1 cellular context compared by ENCODE assay signal in the genomic region with DNA sequence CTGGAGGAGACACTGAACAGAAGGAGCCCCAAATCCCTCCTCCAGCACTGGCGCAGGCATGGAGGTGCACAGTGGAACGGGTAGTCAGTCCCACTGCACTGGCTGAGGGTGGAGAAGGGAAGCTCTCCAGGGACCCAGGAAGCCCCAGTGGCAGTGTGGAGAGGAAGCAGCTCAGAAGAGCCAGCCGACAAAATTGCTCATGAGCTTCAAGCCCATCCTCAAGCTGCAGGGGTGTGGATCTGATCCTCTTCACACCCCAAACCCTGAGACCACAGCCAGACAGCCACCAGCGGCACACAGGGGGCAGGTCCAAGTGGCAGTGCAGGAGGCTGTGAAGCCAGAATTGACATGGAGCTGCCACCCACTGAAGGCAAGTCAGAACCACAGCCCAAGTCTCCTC.
TF ChIP-seq lines count a peak whose summit lies in the region.

No MANE protein-coding gene starts in this region.

TF ChIP-seq in GM12878, 131 proteins besides CTCF, POLR2A, EP300 and RAD21:
- TF ChIP-seq, protein P1, sequence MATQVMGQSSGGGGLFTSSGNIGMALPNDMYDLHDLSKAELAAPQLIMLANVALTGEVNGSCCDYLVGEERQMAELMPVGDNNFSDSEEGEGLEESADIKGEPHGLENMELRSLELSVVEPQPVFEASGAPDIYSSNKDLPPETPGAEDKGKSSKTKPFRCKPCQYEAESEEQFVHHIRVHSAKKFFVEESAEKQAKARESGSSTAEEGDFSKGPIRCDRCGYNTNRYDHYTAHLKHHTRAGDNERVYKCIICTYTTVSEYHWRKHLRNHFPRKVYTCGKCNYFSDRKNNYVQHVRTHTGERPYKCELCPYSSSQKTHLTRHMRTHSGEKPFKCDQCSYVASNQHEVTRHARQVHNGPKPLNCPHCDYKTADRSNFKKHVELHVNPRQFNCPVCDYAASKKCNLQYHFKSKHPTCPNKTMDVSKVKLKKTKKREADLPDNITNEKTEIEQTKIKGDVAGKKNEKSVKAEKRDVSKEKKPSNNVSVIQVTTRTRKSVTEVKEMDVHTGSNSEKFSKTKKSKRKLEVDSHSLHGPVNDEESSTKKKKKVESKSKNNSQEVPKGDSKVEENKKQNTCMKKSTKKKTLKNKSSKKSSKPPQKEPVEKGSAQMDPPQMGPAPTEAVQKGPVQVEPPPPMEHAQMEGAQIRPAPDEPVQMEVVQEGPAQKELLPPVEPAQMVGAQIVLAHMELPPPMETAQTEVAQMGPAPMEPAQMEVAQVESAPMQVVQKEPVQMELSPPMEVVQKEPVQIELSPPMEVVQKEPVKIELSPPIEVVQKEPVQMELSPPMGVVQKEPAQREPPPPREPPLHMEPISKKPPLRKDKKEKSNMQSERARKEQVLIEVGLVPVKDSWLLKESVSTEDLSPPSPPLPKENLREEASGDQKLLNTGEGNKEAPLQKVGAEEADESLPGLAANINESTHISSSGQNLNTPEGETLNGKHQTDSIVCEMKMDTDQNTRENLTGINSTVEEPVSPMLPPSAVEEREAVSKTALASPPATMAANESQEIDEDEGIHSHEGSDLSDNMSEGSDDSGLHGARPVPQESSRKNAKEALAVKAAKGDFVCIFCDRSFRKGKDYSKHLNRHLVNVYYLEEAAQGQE (IDR thresholded peaks at IDR 0.05; ENCODE audit: low read depth, low read length): no peak
- TF ChIP-seq POLR2AphosphoS5 (IDR thresholded peaks at IDR 0.05; ENCODE audit: low read length) (no peak), CHD4 (IDR thresholded peaks at IDR 0.05) (no peak), JUNB (IDR thresholded peaks at IDR 0.05) (no peak), NR2C1 (IDR thresholded peaks at IDR 0.05) (no peak), MTA2 (IDR thresholded peaks at IDR 0.05; ENCODE audit: low read depth) (no peak), ATF7 (IDR thresholded peaks at IDR 0.05; ENCODE audit: low read depth) (no peak), SPI1 (IDR thresholded peaks at IDR 0.05; ENCODE audit: borderline replicate concordance, insufficient read depth, low read depth, low read length) (no peak), IRF4 (IDR thresholded peaks at IDR 0.05; ENCODE audit: low read depth, low read length) (no peak), RUNX3 (IDR thresholded peaks at IDR 0.05; ENCODE audit: low read length) (no peak), MTA3 (IDR thresholded peaks at IDR 0.05; ENCODE audit: borderline replicate concordance, low read length) (no peak), SMC3 (IDR thresholded peaks at IDR 0.05; ENCODE audit: borderline replicate concordance, low read length) (no peak), LARP7 (IDR thresholded peaks at IDR 0.05) (no peak), PAX8 (IDR thresholded peaks at IDR 0.05) (no peak), RCOR1 (conservative IDR thresholded peaks at IDR 0.05; ENCODE audit: low read depth, low read length) (no peak)
- TF ChIP-seq, protein P2, sequence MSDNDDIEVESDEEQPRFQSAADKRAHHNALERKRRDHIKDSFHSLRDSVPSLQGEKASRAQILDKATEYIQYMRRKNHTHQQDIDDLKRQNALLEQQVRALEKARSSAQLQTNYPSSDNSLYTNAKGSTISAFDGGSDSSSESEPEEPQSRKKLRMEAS (IDR thresholded peaks at IDR 0.05; ENCODE audit: low read depth, low read length): no peak
- TF ChIP-seq, protein P3, sequence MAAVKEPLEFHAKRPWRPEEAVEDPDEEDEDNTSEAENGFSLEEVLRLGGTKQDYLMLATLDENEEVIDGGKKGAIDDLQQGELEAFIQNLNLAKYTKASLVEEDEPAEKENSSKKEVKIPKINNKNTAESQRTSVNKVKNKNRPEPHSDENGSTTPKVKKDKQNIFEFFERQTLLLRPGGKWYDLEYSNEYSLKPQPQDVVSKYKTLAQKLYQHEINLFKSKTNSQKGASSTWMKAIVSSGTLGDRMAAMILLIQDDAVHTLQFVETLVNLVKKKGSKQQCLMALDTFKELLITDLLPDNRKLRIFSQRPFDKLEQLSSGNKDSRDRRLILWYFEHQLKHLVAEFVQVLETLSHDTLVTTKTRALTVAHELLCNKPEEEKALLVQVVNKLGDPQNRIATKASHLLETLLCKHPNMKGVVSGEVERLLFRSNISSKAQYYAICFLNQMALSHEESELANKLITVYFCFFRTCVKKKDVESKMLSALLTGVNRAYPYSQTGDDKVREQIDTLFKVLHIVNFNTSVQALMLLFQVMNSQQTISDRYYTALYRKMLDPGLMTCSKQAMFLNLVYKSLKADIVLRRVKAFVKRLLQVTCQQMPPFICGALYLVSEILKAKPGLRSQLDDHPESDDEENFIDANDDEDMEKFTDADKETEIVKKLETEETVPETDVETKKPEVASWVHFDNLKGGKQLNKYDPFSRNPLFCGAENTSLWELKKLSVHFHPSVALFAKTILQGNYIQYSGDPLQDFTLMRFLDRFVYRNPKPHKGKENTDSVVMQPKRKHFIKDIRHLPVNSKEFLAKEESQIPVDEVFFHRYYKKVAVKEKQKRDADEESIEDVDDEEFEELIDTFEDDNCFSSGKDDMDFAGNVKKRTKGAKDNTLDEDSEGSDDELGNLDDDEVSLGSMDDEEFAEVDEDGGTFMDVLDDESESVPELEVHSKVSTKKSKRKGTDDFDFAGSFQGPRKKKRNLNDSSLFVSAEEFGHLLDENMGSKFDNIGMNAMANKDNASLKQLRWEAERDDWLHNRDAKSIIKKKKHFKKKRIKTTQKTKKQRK (IDR thresholded peaks at IDR 0.05; ENCODE audit: low read depth, low read length): no peak
- TF ChIP-seq, protein P4, sequence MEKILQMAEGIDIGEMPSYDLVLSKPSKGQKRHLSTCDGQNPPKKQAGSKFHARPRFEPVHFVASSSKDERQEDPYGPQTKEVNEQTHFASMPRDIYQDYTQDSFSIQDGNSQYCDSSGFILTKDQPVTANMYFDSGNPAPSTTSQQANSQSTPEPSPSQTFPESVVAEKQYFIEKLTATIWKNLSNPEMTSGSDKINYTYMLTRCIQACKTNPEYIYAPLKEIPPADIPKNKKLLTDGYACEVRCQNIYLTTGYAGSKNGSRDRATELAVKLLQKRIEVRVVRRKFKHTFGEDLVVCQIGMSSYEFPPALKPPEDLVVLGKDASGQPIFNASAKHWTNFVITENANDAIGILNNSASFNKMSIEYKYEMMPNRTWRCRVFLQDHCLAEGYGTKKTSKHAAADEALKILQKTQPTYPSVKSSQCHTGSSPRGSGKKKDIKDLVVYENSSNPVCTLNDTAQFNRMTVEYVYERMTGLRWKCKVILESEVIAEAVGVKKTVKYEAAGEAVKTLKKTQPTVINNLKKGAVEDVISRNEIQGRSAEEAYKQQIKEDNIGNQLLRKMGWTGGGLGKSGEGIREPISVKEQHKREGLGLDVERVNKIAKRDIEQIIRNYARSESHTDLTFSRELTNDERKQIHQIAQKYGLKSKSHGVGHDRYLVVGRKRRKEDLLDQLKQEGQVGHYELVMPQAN (conservative IDR thresholded peaks at IDR 0.05): no peak
